8 cellular contexts compared by ENCODE assay signal in the genomic region with DNA sequence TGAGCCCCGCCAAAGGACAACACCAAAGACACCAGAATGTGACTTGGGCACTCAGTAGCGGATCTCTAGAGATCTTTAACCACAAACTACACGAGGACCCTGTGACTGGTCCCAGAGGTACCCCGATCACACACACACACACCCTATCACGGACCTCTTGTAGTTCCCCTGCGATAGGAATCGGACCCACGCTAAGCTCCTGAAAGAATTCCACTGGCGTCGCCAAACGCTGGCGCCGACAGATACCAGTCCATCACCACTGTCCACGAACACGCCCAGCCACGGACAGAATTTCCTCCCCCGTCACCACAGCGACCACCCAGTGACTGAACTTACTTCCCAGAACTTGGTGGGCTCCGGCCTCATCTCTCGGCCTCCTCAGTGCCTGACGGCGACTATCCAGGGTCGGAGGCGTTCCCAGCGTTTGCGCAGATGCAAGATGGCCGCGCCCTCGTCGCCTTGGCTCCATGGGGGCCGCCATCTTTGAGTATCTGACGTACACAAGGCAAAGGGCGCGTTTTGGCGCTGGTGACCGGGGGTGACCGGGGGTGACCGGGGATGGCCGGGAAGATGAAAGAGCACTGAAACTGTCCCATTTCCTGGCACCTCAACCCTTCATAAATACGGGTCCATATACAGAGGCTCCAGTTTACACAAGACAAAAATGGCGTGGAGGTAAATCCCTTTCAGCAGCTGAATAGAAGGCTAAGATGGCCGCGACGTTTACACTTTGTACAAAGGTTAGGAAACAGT.
DNase-seq lines count a peak whose midpoint lies in the region; ATAC-seq lines count a peak whose summit lies in the region.

A gene (minus strand): TSS at position 407 of the 753 bp plus-strand sequence. CDS start 4,500 bp downstream, outside the sequence.

- peak within 1 kb of the TSS; percentile 91 for H3K4me3 ChIP-seq in effector memory CD4-positive, alpha-beta T cell (ENCODE audit: insufficient read depth, low read depth, low read length, poor library complexity, severe bottlenecking)

- peaks cover 5% of the 10 kb centered on the region for H3K4me1 ChIP-seq in effector memory CD4-positive, alpha-beta T cell (ENCODE audit: control insufficient read depth, insufficient read depth, low read length, poor library complexity, severe bottlenecking)

- no peaks in the 10 kb centered on the region for H3K27me3 ChIP-seq in effector memory CD4-positive, alpha-beta T cell (replicated peaks; ENCODE audit: control insufficient read depth, insufficient read depth, low read length, poor library complexity, severe bottlenecking)

- ATAC-seq in GM19025 (IDR thresholded peaks at IDR 0.05; ENCODE audit: low read depth, unreplicated experiment) = peak; percentile 95
- peak; percentile 96 for ATAC-seq in HG03439 (IDR thresholded peaks at IDR 0.05; ENCODE audit: unreplicated experiment)

- peak; percentile 94 for DNase-seq in AG20443 (ENCODE audit: low spot score)
- DNase-seq in NCI-H82 (lab: John Stamatoyannopoulos, UW) = peak; percentile 89
- DNase-seq in activated CD8-positive, alpha-beta memory T cell treated with anti-CD3 and anti-CD28 coated beads for 48 hours (ENCODE audit: low read depth in 2 of 3, low spot score in 2 of 3) = peak; percentile 68 to 78 (median 74)
- DNase-seq in effector memory CD4-positive, alpha-beta T cell = peak; percentile 62 to 76 (median 68)
- peak; percentile 97 for DNase-seq in medulla oblongata (ENCODE audit: extremely low spot score)
- DNase-seq in stimulated activated CD4-positive, alpha-beta T cell treated with anti-CD3 and anti-CD28 coated beads, TNF-alpha, amount 100 ng/mL, for 4 hours (ENCODE audit: low read depth in 3 of 3) = peak; percentile 76 to 80 (median 78)

- peak within 1 kb of the TSS; percentile 81 for H3K27ac ChIP-seq in effector memory CD4-positive, alpha-beta T cell (ENCODE audit: insufficient read depth, low read length, poor library complexity, severe bottlenecking)

- H3K9me3 ChIP-seq in effector memory CD4-positive, alpha-beta T cell (ENCODE audit: control insufficient read depth, low read length) = peaks cover 10% of the 10 kb centered on the region

- H3K36me3 ChIP-seq in effector memory CD4-positive, alpha-beta T cell (ENCODE audit: control insufficient read depth, insufficient read depth, low read length) = peaks cover 18% of the 10 kb centered on the region

Comparison
In these comparisons a context has a peak if more than half of its experiments do, and no peak if none do; other contexts are left out.
1. Peak in every context shown above with its lines: DNase-seq, ATAC-seq, H3K4me3 ChIP-seq and H3K27ac ChIP-seq.